In the genomic region with DNA sequence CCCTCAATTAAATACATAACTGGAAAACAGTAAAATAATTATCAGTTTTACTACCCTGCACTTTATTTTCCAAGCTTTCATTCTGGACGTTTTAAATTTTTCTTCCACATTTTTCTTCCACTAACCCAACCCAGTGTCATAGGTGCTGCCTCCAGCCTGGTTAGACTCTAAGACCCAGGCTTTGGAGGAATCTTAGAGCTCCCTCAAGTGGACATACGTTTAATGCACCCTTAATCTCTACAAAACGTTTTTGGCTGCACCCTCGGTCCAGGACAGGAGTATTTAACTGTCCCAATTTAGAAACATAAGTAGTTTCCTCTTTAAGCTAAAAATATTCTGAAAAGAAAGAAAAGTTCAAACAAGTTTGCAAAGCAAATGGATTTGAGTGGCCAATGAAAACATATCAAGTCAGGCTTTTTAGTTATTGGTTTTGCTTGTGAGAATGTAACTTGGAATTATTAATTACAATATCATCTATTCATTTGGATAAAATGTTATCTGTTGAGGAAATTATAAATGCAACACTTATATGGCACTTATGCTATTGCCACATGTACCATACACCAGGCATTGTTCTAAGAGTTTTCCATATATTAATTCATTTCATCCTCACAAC, we compare ENCODE assay signal across 8 cellular contexts. TPM values are rescaled to one million over a fixed set of nuclear protein-coding genes. Genes with fewer than 3 reads are reported as not detected.
DNase-seq lines count a peak whose midpoint lies in the region; ATAC-seq and TF ChIP-seq lines count a peak whose summit lies in the region.

No MANE protein-coding gene starts in this region.

- peaks cover 13% of the 10 kb centered on the region for H3K4me1 Mint-ChIP-seq in Caco-2 (ENCODE audit: low read depth, unreplicated experiment)
- no peaks in the 10 kb centered on the region for H3K4me1 Mint-ChIP-seq in activated naive CD8-positive, alpha-beta T cell treated with anti-CD3 and anti-CD28 coated beads for 36 hours

- ATAC-seq in HG03378 (IDR thresholded peaks at IDR 0.05; ENCODE audit: unreplicated experiment) (peak; percentile 83), left lung (peak; percentile 90)

- H3K27ac Mint-ChIP-seq in Caco-2 (ENCODE audit: unreplicated experiment) = peak overlapping the region; percentile 13
- H3K27ac Mint-ChIP-seq in activated naive CD8-positive, alpha-beta T cell treated with anti-CD3 and anti-CD28 coated beads for 36 hours = no peak overlapping the region

- peaks cover 5% of the 10 kb centered on the region for H3K4me1 ChIP-seq in Caco-2
- H3K4me1 ChIP-seq in left lung = no peaks in the 10 kb centered on the region

- CTCF ChIA-PET in Caco-2 (lab: Charles Lee) = interaction anchor here (0.6 to 2.1 kb wide), 9 partner anchors 9 to 188 kb away, joined by 3 to 10 read pairs (median 4); a partner anchor contains a TSS

- H3K27ac ChIP-seq in left lung = no peak overlapping the region

- no TSS peak for BruUV-seq in Caco-2 (replicated peaks; lab: Mats Ljungman, UMichigan)

- H3K4me3 ChIP-seq in Caco-2 (ENCODE audit: low read depth, low read length) (no peak overlapping the region), cardiac fibroblast (replicated peaks in 1 of 2; ENCODE audit: low read depth in 2 of 2, low read length in 2 of 2) (no peak overlapping the region), left lung (no peak overlapping the region)

- intact Hi-C loops in Caco-2 (cut with micrococcal nuclease; ENCODE audit: unreplicated experiment) = loop anchor here (1.0 to 5.0 kb wide), 8 partner anchors 13 to 831 kb away; no protein-coding TSS in a partner anchor
- intact Hi-C loops in left lung (cut with DNase I) = no loop called here

- no peaks in the 10 kb centered on the region for H3K9me3 ChIP-seq in Caco-2
- H3K9me3 ChIP-seq in left lung = no peaks in the 10 kb centered on the region

- DNase-seq in Caco-2 (peak; percentile 44 to 71), GM19238 (ENCODE audit: insufficient read length, low spot score) (peak; percentile 10), NCI-H748 (lab: John Stamatoyannopoulos, UW; ENCODE audit: unreplicated experiment) (peak; percentile 90), cardiac fibroblast (ENCODE audit: low read depth in 2 of 2) (peak; percentile 76 to 83), left lung (no peak)
- DNase-seq in activated T-cell treated with anti-CD3 and anti-CD28 coated beads, Interleukin-2, amount 50 U/mL, for 1 hour = no peak
- DNase-seq in activated naive CD8-positive, alpha-beta T cell treated with anti-CD3 and anti-CD28 coated beads for 36 hours = no peak

- POLR2A ChIA-PET in Caco-2 (lab: Charles Lee) = no interaction called here

- no peak overlapping the region for H3K4me3 Mint-ChIP-seq in Caco-2 (ENCODE audit: unreplicated experiment)
- H3K4me3 Mint-ChIP-seq in activated naive CD8-positive, alpha-beta T cell treated with anti-CD3 and anti-CD28 coated beads for 36 hours = no peak overlapping the region

- H3K36me3 ChIP-seq in Caco-2 (ENCODE audit: control insufficient read depth, insufficient read depth, low read length) (no peaks in the 10 kb centered on the region; the same call in 1 of the 2 replicates), left lung (no peaks in the 10 kb centered on the region)

- no peaks in the 10 kb centered on the region for H3K27me3 Mint-ChIP-seq in Caco-2 (ENCODE audit: insufficient read depth, unreplicated experiment)
- peaks cover 5% of the 10 kb centered on the region for H3K27me3 Mint-ChIP-seq in activated naive CD8-positive, alpha-beta T cell treated with anti-CD3 and anti-CD28 coated beads for 36 hours

- no peaks in the 10 kb centered on the region for H3K27me3 ChIP-seq in Caco-2 (replicated peaks; ENCODE audit: control insufficient read depth, insufficient read depth, low read length)
- H3K27me3 ChIP-seq in left lung = no peaks in the 10 kb centered on the region

- no peaks in the 10 kb centered on the region for H3K9me3 Mint-ChIP-seq in Caco-2 (ENCODE audit: unreplicated experiment)
- H3K9me3 Mint-ChIP-seq in activated naive CD8-positive, alpha-beta T cell treated with anti-CD3 and anti-CD28 coated beads for 36 hours = no peaks in the 10 kb centered on the region

- H3K36me3 Mint-ChIP-seq in Caco-2 (ENCODE audit: insufficient read depth, unreplicated experiment) = peaks cover 6% of the 10 kb centered on the region
- H3K36me3 Mint-ChIP-seq in activated naive CD8-positive, alpha-beta T cell treated with anti-CD3 and anti-CD28 coated beads for 36 hours = no peaks in the 10 kb centered on the region

- TF ChIP-seq CTCF in Caco-2 (IDR thresholded peaks at IDR 0.05; ENCODE audit: insufficient read depth in 1 of 2, low read depth in 1 of 2, low read length in 1 of 2, severe bottlenecking in 1 of 2, unreplicated experiment in 1 of 2) (peak; percentile 62 to 79), cardiac fibroblast (IDR thresholded peaks at IDR 0.05; ENCODE audit: low read depth, low read length) (peak; percentile 82), left lung (IDR thresholded peaks at IDR 0.05) (peak; percentile 30 to 58)

RNA-seq across cellular contexts. Expression of a gene that starts 38.9 kb away (rescaled TPM):
- total RNA-seq in Caco-2 (2022) (16.0 and 18.0 TPM in 2 replicates), left lung (10 to 100 TPM in 1 of 2 donors, 1 to 10 TPM in 1; 9.3 to 13.2 TPM)
- not detected for total RNA-seq in activated naive CD8-positive, alpha-beta T cell treated with anti-CD3 and anti-CD28 coated beads for 36 hours

Comparison
In these comparisons a context has a peak if more than half of its experiments do, and no peak if none do; other contexts are left out.
1. DNase-seq: peak in Caco-2 (2 of 2), GM19238 (single experiment), NCI-H748 (single experiment) and cardiac fibroblast (2 of 2); none in left lung (0 of 2), activated T-cell treated with anti-CD3 and anti-CD28 coated beads, Interleukin-2, amount 50 U/mL, for 1 hour (single experiment) and activated naive CD8-positive, alpha-beta T cell treated with anti-CD3 and anti-CD28 coated beads for 36 hours (single experiment).
2. RNA of a gene that starts 38.9 kb away (total RNA-seq): 16.0 to 18.0 TPM in Caco-2 and 9.3 to 13.2 TPM in left lung; not detected in activated naive CD8-positive, alpha-beta T cell treated with anti-CD3 and anti-CD28 coated beads for 36 hours; every median in the first group is over 10 times any median in the second.
3. Peak in every context shown above with its lines, with median percentiles within 50 percentile points of each other: CTCF ChIP-seq.